2 cellular contexts compared by ENCODE assay signal in genomic region chr19:5273782-5274181, GRCh38.
TF ChIP-seq lines count a peak whose summit lies in the region.

No MANE protein-coding gene starts in this region.

TF ChIP-seq in A549, 52 proteins besides CTCF, POLR2A, EP300 and RAD21 (continued from another document):
- TF ChIP-seq, protein P1, sequence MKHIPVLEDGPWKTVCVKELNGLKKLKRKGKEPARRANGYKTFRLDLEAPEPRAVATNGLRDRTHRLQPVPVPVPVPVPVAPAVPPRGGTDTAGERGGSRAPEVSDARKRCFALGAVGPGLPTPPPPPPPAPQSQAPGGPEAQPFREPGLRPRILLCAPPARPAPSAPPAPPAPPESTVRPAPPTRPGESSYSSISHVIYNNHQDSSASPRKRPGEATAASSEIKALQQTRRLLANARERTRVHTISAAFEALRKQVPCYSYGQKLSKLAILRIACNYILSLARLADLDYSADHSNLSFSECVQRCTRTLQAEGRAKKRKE (CRISPR knock-in tag; IDR thresholded peaks at IDR 0.05; ENCODE audit: low read depth) = no peak

TF ChIP-seq in IMR-90, 13 proteins besides CTCF, POLR2A, EP300 and RAD21 (continued from another document):
- TF ChIP-seq USF2 (IDR thresholded peaks at IDR 0.05; ENCODE audit: low read depth, low read length) (no peak), SMC3 (IDR thresholded peaks at IDR 0.05; ENCODE audit: low read depth, low read length) (no peak), RFX5 (IDR thresholded peaks at IDR 0.05; ENCODE audit: low read depth, low read length) (no peak), NFE2L2 (IDR thresholded peaks at IDR 0.05; ENCODE audit: low read depth, low read length) (no peak), MAFK (IDR thresholded peaks at IDR 0.05; ENCODE audit: low read depth, low read length) (no peak), MAZ (IDR thresholded peaks at IDR 0.05; ENCODE audit: borderline replicate concordance, low read depth, low read length) (no peak), CHD1 (IDR thresholded peaks at IDR 0.05; ENCODE audit: low read depth, low read length) (no peak), MXI1 (IDR thresholded peaks at IDR 0.05; ENCODE audit: borderline replicate concordance, low read depth, low read length) (no peak)
- TF ChIP-seq, protein P2, sequence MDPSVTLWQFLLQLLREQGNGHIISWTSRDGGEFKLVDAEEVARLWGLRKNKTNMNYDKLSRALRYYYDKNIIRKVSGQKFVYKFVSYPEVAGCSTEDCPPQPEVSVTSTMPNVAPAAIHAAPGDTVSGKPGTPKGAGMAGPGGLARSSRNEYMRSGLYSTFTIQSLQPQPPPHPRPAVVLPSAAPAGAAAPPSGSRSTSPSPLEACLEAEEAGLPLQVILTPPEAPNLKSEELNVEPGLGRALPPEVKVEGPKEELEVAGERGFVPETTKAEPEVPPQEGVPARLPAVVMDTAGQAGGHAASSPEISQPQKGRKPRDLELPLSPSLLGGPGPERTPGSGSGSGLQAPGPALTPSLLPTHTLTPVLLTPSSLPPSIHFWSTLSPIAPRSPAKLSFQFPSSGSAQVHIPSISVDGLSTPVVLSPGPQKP (IDR thresholded peaks at IDR 0.05; ENCODE audit: borderline replicate concordance, low read depth, low read length) = no peak
TF ChIP-seq in IMR-90: peak in this region for 0.
